25 cellular contexts compared by ENCODE assay signal in genomic region chr18:5568416-5568815, GRCh38. TPM values are rescaled to one million over a fixed set of nuclear protein-coding genes. Genes with fewer than 3 reads are reported as not detected.
"Had no signal": no experiment of that assay in that cellular context is flagged by ENCODE, and none has a peak within 500 bp of the region (broad histone marks: within the 10 kb centered on the region; RNA-seq: fewer than 3 reads in every experiment).

No MANE protein-coding gene starts in this region.

- H3K4me3 ChIP-seq: coronary artery, dorsolateral prefrontal cortex, esophagus squamous epithelium, gastrocnemius medialis, heart right ventricle, left lung, lung had no signal

- FAIRE-seq: islet of Langerhans, keratinocyte had no signal

- H3K27ac ChIP-seq: coronary artery, dorsolateral prefrontal cortex, epithelial cell of prostate, esophagus squamous epithelium, gastrocnemius medialis, heart right ventricle, left lung had no signal

- H3K36me3 ChIP-seq: esophagus squamous epithelium, gastrocnemius medialis, heart right ventricle, left lung had no signal

- H3K27me3 ChIP-seq: dorsolateral prefrontal cortex, esophagus squamous epithelium, gastrocnemius medialis, heart right ventricle, left lung had no signal

- DNase-seq: dermis blood vessel endothelial cell; dorsolateral prefrontal cortex; effector CD4-positive, alpha-beta T cell; effector memory CD8-positive, alpha-beta T cell; endodermal cell; erythroblast; esophagus squamous epithelium; foreskin fibroblast; foreskin melanocyte; gastrocnemius medialis; glutamatergic neuron; head of caudate nucleus; heart right ventricle; hippocampal formation; left cardiac atrium; left lung; left ventricle myocardium superior; mammary epithelial cell; mesendoderm; midbrain had no signal

- H3K9me3 ChIP-seq: esophagus squamous epithelium, gastrocnemius medialis, heart right ventricle, left lung had no signal

- H3K4me1 ChIP-seq: esophagus squamous epithelium, gastrocnemius medialis had no signal

RNA-seq across cellular contexts. Expression of gene EPB41L3, which starts 24.6 kb away (rescaled TPM):
- polyA plus RNA-seq: mammary epithelial cell had no signal
